In genomic region chr4:1255151-1255550, GRCh38 we compare ENCODE assay signal across 1 cellular context.
TF ChIP-seq lines count a peak whose summit lies in the region.

No MANE protein-coding gene starts in this region.

TF ChIP-seq in K562, 482 proteins besides CTCF, POLR2A, EP300 and RAD21:
- no peak for TF ChIP-seq NBN (IDR thresholded peaks at IDR 0.05; ENCODE audit: low read depth)
- peak; percentile 23; the same call in 1 of the 2 replicates for TF ChIP-seq SOX6 (IDR thresholded peaks at IDR 0.05)
- no peak for TF ChIP-seq SREBF2 (CRISPR knock-in tag; IDR thresholded peaks at IDR 0.05)
- no peak for TF ChIP-seq ZNF696 (CRISPR knock-in tag; conservative IDR thresholded peaks at IDR 0.05)
- TF ChIP-seq BCL6 (CRISPR knock-in tag; IDR thresholded peaks at IDR 0.05), result no peak
- 0 out of 2 replicates have a peak, but pooled peaks have one; percentile 23 for TF ChIP-seq NFE2 (IDR thresholded peaks at IDR 0.05; ENCODE audit: low read depth)
